ENCODE assay signal across 20 cellular contexts in genomic region chr1:31696246-31696645, GRCh38. TPM values are rescaled to one million over a fixed set of nuclear protein-coding genes. Genes with fewer than 3 reads are reported as not detected.
DNase-seq lines count a peak whose midpoint lies in the region; ATAC-seq and TF ChIP-seq lines count a peak whose summit lies in the region.
"Had no signal": no experiment of that assay in that cellular context is flagged by ENCODE, and none has a peak within 500 bp of the region (broad histone marks: within the 10 kb centered on the region; RNA-seq: fewer than 3 reads in every experiment).

No MANE protein-coding gene starts in this region.

- 33% methylated on average over 2 of the region's 4 CpGs for WGBS in prostate gland

- H3K4me1 ChIP-seq in prostate gland (replicated peaks), result peaks cover 7% of the 10 kb centered on the region

- no peaks in the 10 kb centered on the region for H3K27me3 ChIP-seq in prostate gland (replicated peaks; ENCODE audit: insufficient read depth)

- H3K36me3 Mint-ChIP-seq in natural killer cell treated with Interleukin-12 subunit alpha and Interleukin-12 subunit beta and Interleukin-15 and Interleukin-18, amount 100 ng/mL, for 72 hours, result no peaks in the 10 kb centered on the region
- H3K36me3 Mint-ChIP-seq: memory B cell had no signal

- intact Hi-C loops in prostate gland (cut with DNase I), result no loop called here

- no peak overlapping the region for H3K27ac Mint-ChIP-seq in natural killer cell treated with Interleukin-12 subunit alpha and Interleukin-12 subunit beta and Interleukin-15 and Interleukin-18, amount 100 ng/mL, for 72 hours
- H3K27ac Mint-ChIP-seq: activated CD4-positive, alpha-beta T cell treated with anti-CD3 and anti-CD28 coated beads, Interleukin-2, amount 10 ng/mL, durations not matched to agents 24 days and 14 days; activated naive CD8-positive, alpha-beta T cell treated with anti-CD3 and anti-CD28 coated beads, Interleukin-2, amount 50 U/mL, for 24 hours; activated T-cell treated with anti-CD3 and anti-CD28 coated beads, Interleukin-2, amount 50 U/mL, for 24 hours; dendritic cell treated with granulocyte-macrophage colony-stimulating factor and Interleukin-4, amounts not matched to agents 40 ng/mL and 50 ng/mL, for 4 days; memory B cell had no signal

- TF ChIP-seq POLR2A in prostate gland (IDR thresholded peaks at IDR 0.05), result no peak

- peaks cover 34 to 35% of the 10 kb centered on the region in 2 donors for H3K4me1 Mint-ChIP-seq in natural killer cell treated with Interleukin-12 subunit alpha and Interleukin-12 subunit beta and Interleukin-15 and Interleukin-18, amount 100 ng/mL, for 72 hours (ENCODE audit: low read depth in 2 of 2)

- H3K4me3 ChIP-seq in prostate gland, result no peak overlapping the region

- no peak for TF ChIP-seq CTCF in prostate gland (IDR thresholded peaks at IDR 0.05)

- ATAC-seq in activated CD4-positive, CD25-positive, alpha-beta regulatory T cell treated with anti-CD3 and anti-CD28 coated beads, Interleukin-2, amount 50 U/mL, for 24 hours, result no peak
- ATAC-seq in natural killer cell treated with Interleukin-12 subunit alpha and Interleukin-12 subunit beta and Interleukin-15 and Interleukin-18, amount 100 ng/mL, for 72 hours, result no peak
- ATAC-seq: activated naive CD8-positive, alpha-beta T cell treated with anti-CD3 and anti-CD28 coated beads, Interleukin-2, amount 50 U/mL, for 24 hours had no signal

- no peaks in the 10 kb centered on the region for H3K9me3 Mint-ChIP-seq in natural killer cell treated with Interleukin-12 subunit alpha and Interleukin-12 subunit beta and Interleukin-15 and Interleukin-18, amount 100 ng/mL, for 72 hours
- H3K9me3 Mint-ChIP-seq: activated CD4-positive, alpha-beta T cell treated with anti-CD3 and anti-CD28 coated beads, Interleukin-2, amount 10 ng/mL, durations not matched to agents 24 days and 14 days; activated naive CD8-positive, alpha-beta T cell treated with anti-CD3 and anti-CD28 coated beads, Interleukin-2, amount 50 U/mL, for 24 hours; activated T-cell treated with anti-CD3 and anti-CD28 coated beads, Interleukin-2, amount 50 U/mL, for 24 hours; dendritic cell treated with granulocyte-macrophage colony-stimulating factor and Interleukin-4, amounts not matched to agents 40 ng/mL and 50 ng/mL, for 4 days; memory B cell had no signal

- no peaks in the 10 kb centered on the region for H3K9me3 ChIP-seq in prostate gland

- no peak overlapping the region for H3K4me3 Mint-ChIP-seq in natural killer cell treated with Interleukin-12 subunit alpha and Interleukin-12 subunit beta and Interleukin-15 and Interleukin-18, amount 100 ng/mL, for 72 hours
- H3K4me3 Mint-ChIP-seq: activated CD4-positive, alpha-beta T cell treated with anti-CD3 and anti-CD28 coated beads, Interleukin-2, amount 10 ng/mL, durations not matched to agents 24 days and 14 days; activated naive CD8-positive, alpha-beta T cell treated with anti-CD3 and anti-CD28 coated beads, Interleukin-2, amount 50 U/mL, for 24 hours; activated T-cell treated with anti-CD3 and anti-CD28 coated beads, Interleukin-2, amount 50 U/mL, for 24 hours; dendritic cell treated with granulocyte-macrophage colony-stimulating factor and Interleukin-4, amounts not matched to agents 40 ng/mL and 50 ng/mL, for 4 days; memory B cell had no signal

- peak; percentile 16 for DNase-seq in DMS79 (lab: John Stamatoyannopoulos, UW)
- peak; percentile 11 for DNase-seq in NCI-H774 (lab: John Stamatoyannopoulos, UW)
- peak; percentile 97 for DNase-seq in globus pallidus (ENCODE audit: low spot score)
- peak; percentile 59 for DNase-seq in prostate gland (ENCODE audit: low spot score)
- no peak for DNase-seq in NOMO-1 treated with DMSO at 0.1 percent for 48 hours (lab: John Stamatoyannopoulos, UW; ENCODE audit: unreplicated experiment)
- DNase-seq in HUDEP-2 (lab: John Stamatoyannopoulos, UW; ENCODE audit: unreplicated experiment in 76 of 76), result no peak
- DNase-seq in natural killer cell treated with Interleukin-12 subunit alpha and Interleukin-12 subunit beta and Interleukin-15 and Interleukin-18, amount 100 ng/mL, for 72 hours (ENCODE audit: low spot score), result no peak
- DNase-seq: activated CD4-positive, alpha-beta T cell treated with anti-CD3 and anti-CD28 coated beads, Interleukin-2, amount 10 ng/mL, durations not matched to agents 24 days and 14 days; activated naive CD8-positive, alpha-beta T cell treated with anti-CD3 and anti-CD28 coated beads, Interleukin-2, amount 50 U/mL, for 24 hours; activated T-cell treated with anti-CD3 and anti-CD28 coated beads, Interleukin-2, amount 50 U/mL, for 24 hours; DND-41; Karpas-422; NCI-H1930; stimulated activated CD4-positive, alpha-beta T cell treated with anti-CD3 and anti-CD28 coated beads, Interleukin-15, amount 100 ng/mL, for 24 hours; T-helper 1 cell had no signal

- H3K36me3 ChIP-seq in prostate gland, result no peaks in the 10 kb centered on the region

- no peak overlapping the region for H3K27ac ChIP-seq in prostate gland
- H3K27ac ChIP-seq: HL-60 had no signal

- H3K27me3 Mint-ChIP-seq in natural killer cell treated with Interleukin-12 subunit alpha and Interleukin-12 subunit beta and Interleukin-15 and Interleukin-18, amount 100 ng/mL, for 72 hours, result no peaks in the 10 kb centered on the region
- H3K27me3 Mint-ChIP-seq: activated naive CD8-positive, alpha-beta T cell treated with anti-CD3 and anti-CD28 coated beads, Interleukin-2, amount 50 U/mL, for 24 hours; activated T-cell treated with anti-CD3 and anti-CD28 coated beads, Interleukin-2, amount 50 U/mL, for 24 hours had no signal

RNA-seq across cellular contexts. Expression of gene COL16A1, which starts 7.6 kb away (rescaled TPM):
- 10 to 100 TPM; 45.3 to 89.4 TPM for total RNA-seq in prostate gland
- total RNA-seq in natural killer cell treated with Interleukin-12 subunit alpha and Interleukin-12 subunit beta and Interleukin-15 and Interleukin-18, amount 100 ng/mL, for 72 hours, result 1 to 10 TPM in 1 of 2 donors, under 1 TPM in 1; 0.73 to 1.6 TPM
- total RNA-seq: activated CD4-positive, alpha-beta T cell treated with anti-CD3 and anti-CD28 coated beads, Interleukin-2, amount 10 ng/mL, durations not matched to agents 24 days and 14 days; OCI-LY7 had no signal

RNA-seq across cellular contexts. Expression of gene PEF1, which starts 51.6 kb away (rescaled TPM):
- total RNA-seq in prostate gland, result 10 to 100 TPM; 83.1 to 99.5 TPM
- 10 to 100 TPM; 45.5 to 55.9 TPM for total RNA-seq in natural killer cell treated with Interleukin-12 subunit alpha and Interleukin-12 subunit beta and Interleukin-15 and Interleukin-18, amount 100 ng/mL, for 72 hours

Comparison
In these comparisons a context has a peak if more than half of its experiments do, and no peak if none do; other contexts are left out.
1. DNase-seq: peak in DMS79 (single experiment), NCI-H774 (single experiment), globus pallidus (single experiment) and prostate gland (single experiment); none in NOMO-1 treated with DMSO at 0.1 percent for 48 hours (single experiment), HUDEP-2 (0 of 76) and natural killer cell treated with Interleukin-12 subunit alpha and Interleukin-12 subunit beta and Interleukin-15 and Interleukin-18, amount 100 ng/mL, for 72 hours (single experiment).
2. RNA of gene COL16A1, which starts 7.6 kb away (total RNA-seq): 45.3 to 89.4 TPM in prostate gland; 0.73 to 1.6 TPM in natural killer cell treated with Interleukin-12 subunit alpha and Interleukin-12 subunit beta and Interleukin-15 and Interleukin-18, amount 100 ng/mL, for 72 hours; every median in the first group is over 10 times any median in the second.